In the genomic region with DNA sequence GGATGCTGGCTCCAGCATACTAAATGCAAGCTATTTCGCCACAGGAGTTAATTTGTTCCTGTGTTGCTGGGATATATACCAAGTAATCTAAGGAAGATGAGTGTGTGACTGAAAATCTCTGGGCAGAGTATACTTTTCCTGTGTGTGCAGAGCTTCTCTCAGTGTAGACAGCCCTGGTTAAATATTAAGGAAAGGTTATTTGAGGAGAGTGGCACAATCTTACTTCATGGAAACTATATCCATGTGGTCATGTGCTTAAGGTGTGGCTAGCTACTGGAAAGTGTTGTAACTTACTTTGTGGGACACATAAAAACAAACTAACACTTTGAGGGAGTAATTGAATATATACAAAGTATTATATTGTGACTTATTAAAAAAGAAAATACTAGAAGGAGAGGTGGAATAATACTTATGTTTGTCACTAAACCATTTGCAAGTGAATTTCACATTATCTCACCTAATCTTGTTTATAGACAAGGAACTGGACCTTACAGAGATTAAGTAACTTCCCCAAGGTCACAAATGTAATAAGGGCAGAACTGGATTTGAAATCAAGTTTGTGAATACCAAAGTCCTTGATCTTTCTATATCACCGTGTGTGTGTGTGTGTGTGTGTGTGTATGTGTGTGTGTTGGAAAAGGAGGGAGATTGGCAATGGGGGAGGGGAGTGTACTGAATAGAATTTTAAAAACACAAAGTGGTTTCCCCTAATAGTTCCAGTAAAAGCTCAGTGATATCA, we compare ENCODE assay signal across 16 cellular contexts.
A peak's percentile ranks its signal among the peaks of the same experiment; 100 is the strongest.
DNase-seq lines count a peak whose midpoint lies in the region; ATAC-seq and TF ChIP-seq lines count a peak whose summit lies in the region.
"Had no signal": no experiment of that assay in that cellular context is flagged by ENCODE, and none has a peak within 500 bp of the region (broad histone marks: within the 10 kb centered on the region; RNA-seq: fewer than 3 reads in every experiment).

No MANE protein-coding gene starts in this region.

- TF ChIP-seq POLR2A in upper lobe of left lung (IDR thresholded peaks at IDR 0.05): no peak

- H3K4me1 ChIP-seq in mesenchymal stem cell (ENCODE audit: control insufficient read depth, insufficient read depth, low read depth, low read length): peaks cover 2% of the 10 kb centered on the region
- no peaks in the 10 kb centered on the region for H3K4me1 ChIP-seq in upper lobe of left lung
- H3K4me1 ChIP-seq: ascending aorta had no signal

- H3K14ac ChIP-seq in mesenchymal stem cell (ENCODE audit: low read length in 2 of 2): no peak overlapping the region

- no peak for TF ChIP-seq CTCF in upper lobe of left lung (IDR thresholded peaks at IDR 0.05)

- H3K36me3 ChIP-seq in mesenchymal stem cell (ENCODE audit: control insufficient read depth in 1 of 2, insufficient read depth in 2 of 2, low read depth in 1 of 2, low read length in 2 of 2): no peaks in the 10 kb centered on the region
- no peaks in the 10 kb centered on the region for H3K36me3 ChIP-seq in upper lobe of left lung
- H3K36me3 ChIP-seq: ascending aorta had no signal

- DNase-seq in OCI-M1 (lab: John Stamatoyannopoulos, UW): peak; percentile 49
- DNase-seq in glomerular visceral epithelial cell (ENCODE audit: extremely low spot score): peak; percentile 55
- DNase-seq in mesenchymal stem cell: no peak
- no peak for DNase-seq in upper lobe of left lung
- no peak for DNase-seq in NCI-H187 treated with DMSO at 0.1 percent for 48 hours (lab: John Stamatoyannopoulos, UW)
- DNase-seq in NCI-H446 (lab: John Stamatoyannopoulos, UW): no peak
- DNase-seq: activated CD4-positive, CD25-positive, alpha-beta regulatory T cell treated with anti-CD3 and anti-CD28 coated beads, Interleukin-2, amount 50 U/mL, for 72 hours; activated T-cell treated with anti-CD3 and anti-CD28 coated beads, Interleukin-2, amount 50 U/mL, for 48 hours; cerebellar nuclear complex; effector CD8-positive, alpha-beta T cell; naive thymus-derived CD8-positive, alpha-beta T cell; NCI-H1417 treated with DMSO at 0.1 percent for 48 hours; NCI-H524 had no signal

- H3K9ac ChIP-seq in mesenchymal stem cell (ENCODE audit: low read length): no peak overlapping the region

- H3K4me3 ChIP-seq in mesenchymal stem cell (ENCODE audit: insufficient read depth in 1 of 2, low read depth in 1 of 2, low read length in 2 of 2) (no peak overlapping the region), upper lobe of left lung (no peak overlapping the region)
- H3K4me3 ChIP-seq: ascending aorta had no signal

- ATAC-seq in upper lobe of left lung (ENCODE audit: low FRiP score in 2 of 2) (peak; percentile 36 to 75), GM18502 (IDR thresholded peaks at IDR 0.05; ENCODE audit: poor library complexity, unreplicated experiment) (no peak)
- ATAC-seq: naive thymus-derived CD8-positive, alpha-beta T cell; stimulated activated memory B cell treated with anti-CD40 and anti-IgM and Interleukin-4, amounts not matched to agents 10 μg/mL and 1 μg/mL and 100 μg/mL, for 72 hours had no signal

- peak overlapping the region; percentile 69 for H3K27ac ChIP-seq in mesenchymal stem cell (ENCODE audit: low read length, poor library complexity, severe bottlenecking)
- peak overlapping the region in 1 of 4 donors; percentile 31 for H3K27ac ChIP-seq in upper lobe of left lung
- H3K27ac ChIP-seq: ascending aorta had no signal

- no peak overlapping the region for H2BK120ac ChIP-seq in mesenchymal stem cell (ENCODE audit: low read depth, low read length)

- 50% methylated on average over 2 of the region's 2 CpGs for WGBS in mesenchymal stem cell
- WGBS in upper lobe of left lung, 2 donors: 43 to 48% methylated on average over 2 of the region's 2 CpGs

- H3K27me3 ChIP-seq in mesenchymal stem cell (ENCODE audit: control insufficient read depth in 1 of 2, insufficient read depth in 1 of 2, low read length in 2 of 2): no peaks in the 10 kb centered on the region
- no peaks in the 10 kb centered on the region for H3K27me3 ChIP-seq in upper lobe of left lung
- H3K27me3 ChIP-seq: ascending aorta had no signal

- H3K9me3 ChIP-seq in mesenchymal stem cell (ENCODE audit: control insufficient read depth, low read length): peaks cover 8% of the 10 kb centered on the region
- H3K9me3 ChIP-seq in upper lobe of left lung: no peaks in the 10 kb centered on the region

- H2AFZ ChIP-seq in mesenchymal stem cell (ENCODE audit: low read depth, low read length): no peak overlapping the region

- H2AK5ac ChIP-seq in mesenchymal stem cell (ENCODE audit: low read length, severe bottlenecking): peak overlapping the region; percentile 31

- no peak overlapping the region for H2BK15ac ChIP-seq in mesenchymal stem cell (ENCODE audit: low read depth, poor library complexity, severe bottlenecking)

- no peak overlapping the region for H3K4me2 ChIP-seq in mesenchymal stem cell (ENCODE audit: low read length, poor library complexity, severe bottlenecking)

- H3K79me1 ChIP-seq in mesenchymal stem cell (replicated peaks; ENCODE audit: low read length, poor library complexity, severe bottlenecking): no peaks in the 10 kb centered on the region

- no peak overlapping the region for H3K23ac ChIP-seq in mesenchymal stem cell (ENCODE audit: low read length in 2 of 2)

- no peak overlapping the region for H4K8ac ChIP-seq in mesenchymal stem cell (ENCODE audit: low read length)

- H2BK12ac ChIP-seq in mesenchymal stem cell (ENCODE audit: low read length in 2 of 2): no peak overlapping the region

- H2BK5ac ChIP-seq in mesenchymal stem cell (ENCODE audit: low read depth, low read length, poor library complexity, severe bottlenecking): no peak overlapping the region

- no peak overlapping the region for H3K4ac ChIP-seq in mesenchymal stem cell (ENCODE audit: low read depth in 1 of 2, low read length in 2 of 2)

- H3K18ac ChIP-seq in mesenchymal stem cell (ENCODE audit: low read depth in 1 of 2, low read length in 2 of 2): no peak overlapping the region

- TF ChIP-seq EP300 in upper lobe of left lung (IDR thresholded peaks at IDR 0.05): peak in 2 of 4 donors; percentile 35 to 53

- H4K91ac ChIP-seq in mesenchymal stem cell (ENCODE audit: low read length): no peak overlapping the region

Comparison
In these comparisons a context has a peak if more than half of its experiments do, and no peak if none do; other contexts are left out.
1. DNase-seq: peak in OCI-M1 (single experiment) and glomerular visceral epithelial cell (single experiment); none in mesenchymal stem cell (single experiment), upper lobe of left lung (0 of 2), NCI-H187 treated with DMSO at 0.1 percent for 48 hours (single experiment) and NCI-H446 (0 of 2).